8 cellular contexts compared by ENCODE assay signal in the genomic region with DNA sequence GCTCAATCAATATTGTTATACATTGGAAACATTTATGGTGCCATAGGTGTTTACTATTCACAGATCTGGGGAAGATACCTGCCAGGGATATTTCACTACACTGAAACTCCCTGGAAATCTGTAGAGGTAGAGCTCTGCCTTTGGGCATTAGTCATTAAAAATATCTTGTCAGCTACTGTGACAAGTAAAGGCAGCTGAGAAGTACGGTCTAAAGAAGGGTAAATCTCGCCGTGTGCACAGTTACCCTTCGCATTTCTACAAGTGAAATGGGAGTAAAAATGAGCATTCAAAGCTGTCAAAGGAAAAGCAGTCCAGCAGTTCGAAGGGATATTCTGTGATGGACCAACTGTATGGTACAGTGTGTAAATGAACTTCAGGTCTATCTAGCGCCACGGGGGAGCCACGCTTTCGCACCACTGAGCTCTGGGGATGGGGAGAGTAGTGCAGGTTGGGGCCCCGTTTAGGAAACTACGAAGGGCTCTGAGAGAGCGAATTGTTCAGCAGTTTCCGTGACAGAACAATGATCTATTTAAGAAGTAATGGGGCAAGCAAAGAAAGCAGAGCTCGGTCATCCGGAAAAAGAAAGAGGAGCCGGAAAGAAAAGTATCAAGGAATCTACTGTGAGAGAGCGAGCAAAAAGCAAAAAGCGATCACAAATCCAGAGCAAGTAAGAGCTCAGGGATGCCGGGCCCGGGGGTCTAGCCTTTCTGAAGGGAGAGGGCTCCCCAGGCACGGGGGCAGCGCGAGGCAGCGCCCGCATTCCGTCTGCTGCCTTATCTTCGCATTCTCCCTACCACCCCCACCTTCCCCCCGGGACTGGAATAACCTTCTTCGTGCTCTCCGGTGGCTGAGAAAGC. TPM values are rescaled to one million over a fixed set of nuclear protein-coding genes. Genes with fewer than 3 reads are reported as not detected.
A peak's percentile ranks its signal among the peaks of the same experiment; 100 is the strongest.
DNase-seq lines count a peak whose midpoint lies in the region; ATAC-seq, FAIRE-seq and TF ChIP-seq lines count a peak whose summit lies in the region.

No MANE protein-coding gene starts in this region.

- no peak for ATAC-seq in GM18861 (IDR thresholded peaks at IDR 0.05; ENCODE audit: unreplicated experiment)

- H3K4ac ChIP-seq in H1 (replicated peaks; ENCODE audit: insufficient read length, low read depth, low read length), result no peak overlapping the region
- peak overlapping the region in 1 of 2 experiments; percentile 15 for H3K4ac ChIP-seq in mesenchymal stem cell (ENCODE audit: low read depth in 1 of 2, low read length in 2 of 2)

- no peak for FAIRE-seq in H1 (lab: Jason Lieb, UNC)

- no peak; a peak in 1 of 3 replicates for TF ChIP-seq POLR2A in H1 (IDR thresholded peaks at IDR 0.05; ENCODE audit: control extremely low read depth in 1 of 2, low read depth in 2 of 2, low read length in 2 of 2)

- no peaks in the 10 kb centered on the region for H3K9me3 ChIP-seq in H1 (ENCODE audit: insufficient read depth in 2 of 2, low read depth in 1 of 2, low read length in 1 of 2)
- no peaks in the 10 kb centered on the region for H3K9me3 ChIP-seq in mesenchymal stem cell (ENCODE audit: control insufficient read depth, low read length)

- TF ChIP-seq CTCF in H1 (IDR thresholded peaks at IDR 0.05; ENCODE audit: control extremely low read depth in 1 of 3, insufficient read depth in 1 of 3, low read depth in 1 of 3, low read length in 3 of 3), result no peak

- POLR2A ChIA-PET in H1 (lab: Charles Lee; ENCODE audit: partially characterized antibody), result interaction anchor here (0.7 to 2.7 kb wide), 11 partner anchors 9 to 312 kb away, joined by 3 to 9 read pairs (median 4); a partner anchor contains a TSS

- H2BK15ac ChIP-seq in H1 (ENCODE audit: low read length) (peak overlapping the region; percentile 83; the same call in 1 of the 2 replicates), mesenchymal stem cell (ENCODE audit: low read depth, poor library complexity, severe bottlenecking) (peak overlapping the region; percentile 0)

- H2BK120ac ChIP-seq in H1 (replicated peaks; ENCODE audit: low read depth, low read length) (no peak overlapping the region), mesenchymal stem cell (ENCODE audit: low read depth, low read length) (no peak overlapping the region)

- H4K20me1 ChIP-seq in H1 (replicated peaks in 1 of 2; ENCODE audit: control insufficient read depth in 1 of 2, insufficient read depth in 2 of 2, low read length in 2 of 2), result peaks cover 0 to 4% of the 10 kb centered on the region in 2 experiments

- peak overlapping the region; percentile 77 for H4K5ac ChIP-seq in H1 (ENCODE audit: insufficient read length, low read depth, low read length)

- H4K8ac ChIP-seq in H1 (ENCODE audit: extremely low read depth, insufficient read depth, low read length) (peak overlapping the region; percentile 60; the same call in 1 of the 2 replicates), mesenchymal stem cell (ENCODE audit: low read length) (peak overlapping the region; percentile 52)

- no peak for TF ChIP-seq RAD21 in H1 (IDR thresholded peaks at IDR 0.05 in 1 of 2, conservative IDR thresholded peaks at IDR 0.05 in 1 of 2; ENCODE audit: low read depth in 2 of 2, low read length in 2 of 2)

- H3K27me3 ChIP-seq in H1 (replicated peaks in 1 of 4; ENCODE audit: control insufficient read depth in 3 of 4, extremely low read depth in 1 of 4, insufficient read depth in 3 of 4, low read length in 3 of 4), result no peaks in the 10 kb centered on the region
- H3K27me3 ChIP-seq in mesenchymal stem cell (ENCODE audit: control insufficient read depth in 1 of 2, insufficient read depth in 1 of 2, low read length in 2 of 2), result no peaks in the 10 kb centered on the region

- TF ChIP-seq EP300 in H1 (IDR thresholded peaks at IDR 0.05; ENCODE audit: borderline replicate concordance in 1 of 2, low read depth in 2 of 2, low read length in 2 of 2), result no peak

- peak overlapping the region; percentile 99 for H2AFZ ChIP-seq in H1 (ENCODE audit: low read length)
- peak overlapping the region; percentile 78 for H2AFZ ChIP-seq in mesenchymal stem cell (ENCODE audit: low read depth, low read length)

- peak overlapping the region; percentile 93 to 98 for H3K4me2 ChIP-seq in H1 (ENCODE audit: insufficient read depth in 1 of 2, low read depth in 2 of 2, low read length in 2 of 2)
- H3K4me2 ChIP-seq in mesenchymal stem cell (ENCODE audit: low read length, poor library complexity, severe bottlenecking), result peak overlapping the region; percentile 81

- H3K79me1 ChIP-seq in H1 (ENCODE audit: low read depth, low read length) (no peaks in the 10 kb centered on the region), mesenchymal stem cell (replicated peaks; ENCODE audit: low read length, poor library complexity, severe bottlenecking) (peaks cover 8% of the 10 kb centered on the region)

- H3K79me2 ChIP-seq in H1 (ENCODE audit: control insufficient read depth in 1 of 2, insufficient read depth in 2 of 2, low read length in 2 of 2), result peaks cover 11 to 37% of the 10 kb centered on the region in 2 experiments

- H3K23ac ChIP-seq in H1 (ENCODE audit: insufficient read length) (no peak overlapping the region), mesenchymal stem cell (ENCODE audit: low read length in 2 of 2) (peak overlapping the region in 1 of 2 experiments; percentile 2)

- peak overlapping the region; percentile 25 to 77 (median 51) for H3K9ac ChIP-seq in H1 (replicated peaks in 1 of 4; ENCODE audit: extremely low read depth in 1 of 4, low read depth in 3 of 4, low read length in 3 of 4)
- peak overlapping the region; percentile 94 for H3K9ac ChIP-seq in mesenchymal stem cell (ENCODE audit: low read length)

- WGBS in H1 (ENCODE audit: extremely low coverage in 1 of 2, insufficient coverage in 1 of 2, insufficient read length in 1 of 2, insufficient replicate concordance in 2 of 2, low coverage in 1 of 2, low lambda C conversion rate in 2 of 2, missing lambda C conversion rate in 1 of 2), 2 experiments, result 5% methylated on average over 30 of the region's 30 CpGs; no CpG with 5 or more reads in 1 of the 2 experiments
- 3% methylated on average over 23 of the region's 30 CpGs for WGBS in mesenchymal stem cell

- H3K4me3 ChIP-seq in H1 (ENCODE audit: extremely low read depth in 1 of 4, insufficient read depth in 2 of 4, low read depth in 3 of 4, low read length in 4 of 4) (peak overlapping the region; percentile 55 to 95 (median 76)), mesenchymal stem cell (ENCODE audit: insufficient read depth in 1 of 2, low read depth in 1 of 2, low read length in 2 of 2) (peak overlapping the region; percentile 90 to 96)

- DNase-seq in SIG-M5 treated with dmso at 0.1 percent for 504 hours (lab: John Stamatoyannopoulos, UW; ENCODE audit: unreplicated experiment), result peak; percentile 15
- no peak for DNase-seq in SIG-M5 (lab: John Stamatoyannopoulos, UW)
- DNase-seq in LHCN-M2 (ENCODE audit: low read depth), result peak; percentile 70
- peak; percentile 26 to 31 for DNase-seq in activated CD4-positive, alpha-beta T cell treated with anti-CD3 and anti-CD28 coated beads, Interleukin-2, amount 50 U/mL, for 4 hours
- no peak for DNase-seq in H1 (ENCODE audit: low read depth in 1 of 2, low spot score in 2 of 2)
- DNase-seq in mesenchymal stem cell, result no peak
- DNase-seq in stimulated activated CD8-positive, alpha-beta memory T cell treated with anti-CD3 and anti-CD28 coated beads, Interleukin-4, amount 100 ng/mL, for 48 hours, result peak; percentile 51

- H3K23me2 ChIP-seq in H1 (ENCODE audit: low read depth, low read length), result peaks cover 14% of the 10 kb centered on the region

- H3K18ac ChIP-seq in H1 (ENCODE audit: extremely low read depth, low read length), result peak overlapping the region; percentile 98
- peak overlapping the region in 1 of 2 experiments; percentile 25 for H3K18ac ChIP-seq in mesenchymal stem cell (ENCODE audit: low read depth in 1 of 2, low read length in 2 of 2)

- no peak overlapping the region for H3K14ac ChIP-seq in H1 (ENCODE audit: insufficient read length)
- no peak overlapping the region for H3K14ac ChIP-seq in mesenchymal stem cell (ENCODE audit: low read length in 2 of 2)

- H2AK5ac ChIP-seq in H1 (ENCODE audit: low read depth, low read length), result no peak overlapping the region
- no peak overlapping the region for H2AK5ac ChIP-seq in mesenchymal stem cell (ENCODE audit: low read length, severe bottlenecking)

- H2BK5ac ChIP-seq in H1 (ENCODE audit: low read depth, low read length) (peak overlapping the region; percentile 73), mesenchymal stem cell (ENCODE audit: low read depth, low read length, poor library complexity, severe bottlenecking) (peak overlapping the region; percentile 48)

- H3K4me1 ChIP-seq in H1 (replicated peaks in 1 of 4; ENCODE audit: control insufficient read depth in 3 of 4, insufficient read depth in 4 of 4, low read length in 3 of 4), result peaks cover 0 to 4% (median 1%) of the 10 kb centered on the region in 4 experiments; a peak in 1 of 7 replicates
- H3K4me1 ChIP-seq in mesenchymal stem cell (ENCODE audit: control insufficient read depth, insufficient read depth, low read depth, low read length), result peaks cover 3% of the 10 kb centered on the region

- peak overlapping the region; percentile 71 for H4K91ac ChIP-seq in H1 (replicated peaks; ENCODE audit: insufficient read length, low read length)
- no peak overlapping the region for H4K91ac ChIP-seq in mesenchymal stem cell (ENCODE audit: low read length)

- H3K36me3 ChIP-seq in H1 (ENCODE audit: control insufficient read depth in 2 of 4, insufficient read depth in 4 of 4, low read length in 3 of 4), result no peaks in the 10 kb centered on the region
- peaks cover 0 to 5% of the 10 kb centered on the region in 2 experiments for H3K36me3 ChIP-seq in mesenchymal stem cell (ENCODE audit: control insufficient read depth in 1 of 2, insufficient read depth in 2 of 2, low read depth in 1 of 2, low read length in 2 of 2)

- H3K27ac ChIP-seq in H1 (ENCODE audit: low read depth, low read length) (peak overlapping the region; percentile 83), mesenchymal stem cell (ENCODE audit: low read length, poor library complexity, severe bottlenecking) (peak overlapping the region; percentile 78)

- CTCF ChIA-PET in H1 (lab: Charles Lee; ENCODE audit: partially characterized antibody), result interaction anchor here (0.6 to 2.1 kb wide), 27 partner anchors 11 to 370 kb away, joined by 3 to 8 read pairs (median 4); no protein-coding TSS in a partner anchor

- peak overlapping the region; percentile 55 for H3K56ac ChIP-seq in H1 (replicated peaks; ENCODE audit: insufficient read length, low read depth, low read length)

- 0 out of 2 replicates have a peak overlapping the region, but pooled peaks have one; percentile 43 for H2BK20ac ChIP-seq in H1 (ENCODE audit: low read length)

- H2BK12ac ChIP-seq in H1 (ENCODE audit: low read depth, low read length) (peak overlapping the region; percentile 52; the same call in 1 of the 2 replicates), mesenchymal stem cell (ENCODE audit: low read length in 2 of 2) (peak overlapping the region in 1 of 2 experiments; percentile 61)

RNA-seq across cellular contexts. Expression of a gene that starts 0.6 kb away (rescaled TPM):
- total RNA-seq in LHCN-M2 (2014; rRNA removed), result 0.06 and 0.63 TPM in 2 replicates
- 0.02 TPM for polyA plus RNA-seq in LHCN-M2 (2012)
- total RNA-seq in H1 (2021; fragmentation: NEBNext Ultra II Directional; extraction: Animal tissue kit (Norgen Biotek cat#: 25700)), result 1.8 and 2.3 TPM in 2 replicates
- polyA plus RNA-seq in H1 (2011; rRNA removed), result 0.20 and 0.42 TPM in 2 replicates
- 0.74 TPM for polyA plus RNA-seq in H1 (2011; cell fraction: cytosol; rRNA removed)
- 0.50 TPM for polyA plus RNA-seq in H1 (2011; cell fraction: nucleus; rRNA removed)
- 1.0 to 2.7 TPM (median 1.1 TPM) in 4 replicates for polyA plus RNA-seq in H1 (2012, experiment 1 of 2)
- polyA plus RNA-seq in H1 (2012, experiment 2 of 2), result 0.08 TPM
- 1.7 TPM for polyA plus RNA-seq in H1 (2013, experiment 1 of 2)
- polyA plus RNA-seq in H1 (2013, experiment 2 of 2), result 1.7 TPM
- 0.82 and 1.0 TPM in 2 replicates for polyA minus RNA-seq in H1 (2011; rRNA and poly(A)+ RNA removed)
- 2.2 TPM for polyA minus RNA-seq in H1 (2011; cell fraction: cytosol; rRNA and poly(A)+ RNA removed)
- 3.4 TPM for polyA minus RNA-seq in H1 (2011; cell fraction: nucleus; rRNA and poly(A)+ RNA removed)
- 0.07 TPM for polyA plus RNA-seq in mesenchymal stem cell (2013, experiment 1 of 2)
- polyA plus RNA-seq in mesenchymal stem cell (2013, experiment 2 of 2), result 0.05 TPM

RNA-seq across cellular contexts. Expression of a gene that starts 0.9 kb away (rescaled TPM):
- 45.1 and 48.0 TPM in 2 replicates for total RNA-seq in LHCN-M2 (2014; rRNA removed)
- polyA plus RNA-seq in LHCN-M2 (2012), result 14.6 TPM
- total RNA-seq in H1 (2021; fragmentation: NEBNext Ultra II Directional; extraction: Animal tissue kit (Norgen Biotek cat#: 25700)), result 36.3 and 38.0 TPM in 2 replicates
- polyA plus RNA-seq in H1 (2011; rRNA removed), result 9.1 and 13.5 TPM in 2 replicates
- 19.9 TPM for polyA plus RNA-seq in H1 (2011; cell fraction: cytosol; rRNA removed)
- 4.0 TPM for polyA plus RNA-seq in H1 (2011; cell fraction: nucleus; rRNA removed)
- polyA plus RNA-seq in H1 (2012, experiment 1 of 2), result 14.8 to 28.6 TPM (median 19.8 TPM) in 4 replicates
- 2.4 TPM for polyA plus RNA-seq in H1 (2012, experiment 2 of 2)
- 25.1 TPM for polyA plus RNA-seq in H1 (2013, experiment 1 of 2)
- polyA plus RNA-seq in H1 (2013, experiment 2 of 2), result 25.2 TPM
- 15.3 and 19.6 TPM in 2 replicates for polyA minus RNA-seq in H1 (2011; rRNA and poly(A)+ RNA removed)
- 14.7 TPM for polyA minus RNA-seq in H1 (2011; cell fraction: cytosol; rRNA and poly(A)+ RNA removed)
- polyA minus RNA-seq in H1 (2011; cell fraction: nucleus; rRNA and poly(A)+ RNA removed), result 21.3 TPM
- polyA plus RNA-seq in mesenchymal stem cell (2013, experiment 1 of 2), result 35.9 TPM
- 39.5 TPM for polyA plus RNA-seq in mesenchymal stem cell (2013, experiment 2 of 2)

Comparison
In these comparisons a context has a peak if more than half of its experiments do, and no peak if none do; other contexts are left out.
1. DNase-seq: peak in SIG-M5 treated with dmso at 0.1 percent for 504 hours (single experiment), LHCN-M2 (single experiment), activated CD4-positive, alpha-beta T cell treated with anti-CD3 and anti-CD28 coated beads, Interleukin-2, amount 50 U/mL, for 4 hours (2 of 2) and stimulated activated CD8-positive, alpha-beta memory T cell treated with anti-CD3 and anti-CD28 coated beads, Interleukin-4, amount 100 ng/mL, for 48 hours (single experiment); none in SIG-M5 (single experiment), H1 (0 of 2) and mesenchymal stem cell (single experiment).